In the genomic region with DNA sequence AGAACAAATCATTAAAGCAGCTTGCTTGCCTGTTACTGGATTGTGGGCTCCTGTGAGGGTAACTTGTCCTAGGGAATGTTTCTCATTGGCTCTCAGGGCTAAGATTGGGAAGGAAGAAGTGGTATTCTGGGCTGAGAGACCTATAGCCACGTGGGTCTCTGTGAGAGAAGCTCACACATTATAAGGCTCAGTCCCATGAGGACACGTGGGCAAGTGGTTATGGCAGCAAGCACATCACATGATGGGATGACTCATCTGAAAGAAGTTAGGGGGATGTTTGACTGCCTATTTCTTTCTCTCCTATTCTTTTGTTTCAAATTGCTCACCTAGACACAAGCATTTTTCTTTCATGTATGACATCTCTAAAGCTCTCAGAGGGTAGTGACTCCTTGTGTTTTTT, we compare ENCODE assay signal across 20 cellular contexts.
A peak's percentile ranks its signal among the peaks of the same experiment; 100 is the strongest.
DNase-seq lines count a peak whose midpoint lies in the region; ATAC-seq and TF ChIP-seq lines count a peak whose summit lies in the region.
"Had no signal": no experiment of that assay in that cellular context is flagged by ENCODE, and none has a peak within 500 bp of the region (broad histone marks: within the 10 kb centered on the region; RNA-seq: fewer than 3 reads in every experiment).

No MANE protein-coding gene starts in this region.

- H3K4me3 ChIP-seq in MG63, result no peak overlapping the region
- H3K4me3 ChIP-seq in cardiac fibroblast (replicated peaks in 1 of 2; ENCODE audit: low read depth in 2 of 2, low read length in 2 of 2), result no peak overlapping the region
- no peak overlapping the region for H3K4me3 ChIP-seq in retinal pigment epithelial cell (ENCODE audit: low read length)
- H3K4me3 ChIP-seq in esophagus squamous epithelium, result no peak overlapping the region
- H3K4me3 ChIP-seq: skin epidermis, thyroid gland had no signal

- TF ChIP-seq CTCF in cardiac fibroblast (IDR thresholded peaks at IDR 0.05; ENCODE audit: low read depth, low read length) (no peak), retinal pigment epithelial cell (conservative IDR thresholded peaks at IDR 0.05; ENCODE audit: low read depth, low read length) (no peak), esophagus squamous epithelium (IDR thresholded peaks at IDR 0.05) (no peak)

- peak; percentile 62 for ATAC-seq in GM21786 (IDR thresholded peaks at IDR 0.05; ENCODE audit: unreplicated experiment)
- ATAC-seq: left colon had no signal

- H3K27me3 ChIP-seq in MG63 (no peaks in the 10 kb centered on the region), esophagus squamous epithelium (no peaks in the 10 kb centered on the region)
- H3K27me3 ChIP-seq: thyroid gland had no signal

- H3K27ac ChIP-seq in esophagus squamous epithelium, result no peak overlapping the region
- H3K27ac ChIP-seq: HL-60, skin epidermis, thyroid gland, VCaP had no signal

- peak; percentile 6 for DNase-seq in MG63
- peak; percentile 28 to 48 for DNase-seq in cardiac fibroblast (ENCODE audit: low read depth in 2 of 2)
- DNase-seq in retinal pigment epithelial cell (ENCODE audit: low read depth), result peak; percentile 37
- DNase-seq in esophagus squamous epithelium (lab: John Stamatoyannopoulos, UW), result no peak
- DNase-seq in stimulated activated CD4-positive, alpha-beta T cell treated with anti-CD3 and anti-CD28 coated beads, Interleukin-4, amount 100 ng/mL, for 4 hours, result no peak
- DNase-seq in middle frontal gyrus (ENCODE audit: extremely low spot score, low spot score), result no peak
- DNase-seq: activated CD4-positive, alpha-beta memory T cell treated with anti-CD3 and anti-CD28 coated beads for 36 hours; activated naive CD8-positive, alpha-beta T cell treated with anti-CD3 and anti-CD28 coated beads for 36 hours; activated T-cell treated with anti-CD3 and anti-CD28 coated beads, Interleukin-2, amount 50 U/mL, for 24 hours; C1 segment of cervical spinal cord; DND-41; KG1; left colon; NCI-H146; occipital lobe; thyroid gland had no signal

- no peaks in the 10 kb centered on the region for H3K4me1 ChIP-seq in esophagus squamous epithelium
- H3K4me1 ChIP-seq: thyroid gland had no signal

- TF ChIP-seq POLR2A in esophagus squamous epithelium (IDR thresholded peaks at IDR 0.05), result no peak

- intact Hi-C loops in esophagus squamous epithelium (cut with DNase I), result no loop called here

- H3K36me3 ChIP-seq in MG63 (no peaks in the 10 kb centered on the region), esophagus squamous epithelium (no peaks in the 10 kb centered on the region)
- H3K36me3 ChIP-seq: thyroid gland had no signal

- WGBS in esophagus squamous epithelium, 2 donors, result 28 to 42% methylated on average over 2 of the region's 2 CpGs

- H3K9me3 ChIP-seq in MG63 (no peaks in the 10 kb centered on the region), esophagus squamous epithelium (no peaks in the 10 kb centered on the region)
- H3K9me3 ChIP-seq: thyroid gland had no signal

Comparison
In these comparisons a context has a peak if more than half of its experiments do, and no peak if none do; other contexts are left out.
1. DNase-seq: peak in MG63 (single experiment), cardiac fibroblast (2 of 2) and retinal pigment epithelial cell (single experiment); none in esophagus squamous epithelium (single experiment), stimulated activated CD4-positive, alpha-beta T cell treated with anti-CD3 and anti-CD28 coated beads, Interleukin-4, amount 100 ng/mL, for 4 hours (0 of 2) and middle frontal gyrus (single experiment).